ENCODE assay signal across 8 cellular contexts in the genomic region with DNA sequence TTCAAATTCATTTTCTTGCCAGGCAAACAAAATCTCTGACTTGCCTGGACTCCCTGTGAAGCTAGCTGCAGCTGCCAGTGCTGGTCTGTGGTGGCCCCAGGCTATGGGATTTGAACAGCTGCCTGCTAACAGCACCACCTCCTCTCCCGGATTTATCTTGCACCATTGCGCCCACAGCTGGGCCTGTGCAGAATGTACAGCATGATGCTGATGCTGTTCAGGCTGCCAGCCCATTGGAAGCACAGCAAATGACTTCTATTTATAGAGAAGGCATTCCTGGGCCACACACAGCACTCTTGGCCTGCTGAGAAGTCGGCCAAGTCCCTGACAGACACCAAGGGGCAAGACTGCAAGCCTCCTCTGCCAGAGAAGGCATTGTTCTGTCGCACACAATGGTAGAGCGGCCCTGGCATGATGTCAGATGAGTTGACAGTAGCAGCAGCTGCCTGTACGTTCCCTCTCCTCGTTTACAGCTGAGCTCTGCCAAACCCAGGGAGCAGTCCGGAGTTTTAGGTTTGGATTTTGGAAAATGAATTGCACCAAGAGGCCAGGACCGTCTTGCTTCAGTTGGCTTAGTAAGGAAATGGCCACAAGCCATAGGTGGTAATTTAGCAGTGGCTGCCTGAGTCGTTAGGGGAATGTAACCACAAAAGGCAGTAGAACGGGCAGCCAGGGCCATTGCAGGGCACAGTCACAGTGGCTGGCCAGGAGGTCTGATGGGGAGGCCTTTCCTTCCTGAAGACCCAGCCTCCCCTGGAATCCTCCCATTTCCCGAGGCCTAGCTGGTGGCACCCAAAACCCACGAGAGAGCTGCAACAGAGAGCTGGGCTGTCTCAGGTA. TPM values are rescaled to one million over a fixed set of nuclear protein-coding genes. Genes with fewer than 3 reads are reported as not detected.
DNase-seq lines count a peak whose midpoint lies in the region; ATAC-seq and TF ChIP-seq lines count a peak whose summit lies in the region.

No MANE protein-coding gene starts in this region.

- peak; percentile 86 for ATAC-seq in body of pancreas
- ATAC-seq in HG02938 (IDR thresholded peaks at IDR 0.05; ENCODE audit: unreplicated experiment): no peak

- no peak overlapping the region for H3K27ac Mint-ChIP-seq in immature natural killer cell

- DNase-seq in DMS79 treated with DMSO at 0.1 percent for 48 hours (lab: John Stamatoyannopoulos, UW) (peak; percentile 93), NCI-H2227 (lab: John Stamatoyannopoulos, UW; ENCODE audit: unreplicated experiment) (peak; percentile 57), body of pancreas (peak; percentile 74 to 88 (median 88)), inferior parietal cortex (ENCODE audit: extremely low spot score) (peak; percentile 87), tibial artery (peak; percentile 81 to 94), immature natural killer cell (no peak), activated gamma-delta T cell treated with Interleukin-2 at 50 U/mL for 16 hours (no peak)

- 62 to 65% methylated on average over 10 to 13 of the region's 13 CpGs for WGBS in body of pancreas, 2 donors

- H3K4me1 Mint-ChIP-seq in immature natural killer cell: peaks cover 34 to 38% of the 10 kb centered on the region in 2 donors

- TF ChIP-seq POLR2A in body of pancreas (IDR thresholded peaks at IDR 0.05): no peak

- H3K9me3 ChIP-seq in body of pancreas: no peaks in the 10 kb centered on the region
- H3K9me3 ChIP-seq in tibial artery: no peaks in the 10 kb centered on the region

- peak overlapping the region; percentile 26 to 35 (median 30) for H3K27ac ChIP-seq in body of pancreas
- peak overlapping the region; percentile 75 to 86 for H3K27ac ChIP-seq in tibial artery

- no peak overlapping the region for H3K4me3 Mint-ChIP-seq in immature natural killer cell

- H3K36me3 ChIP-seq in body of pancreas (replicated peaks in 1 of 2; ENCODE audit: insufficient read depth in 1 of 2, low read depth in 2 of 2): no peaks in the 10 kb centered on the region
- no peaks in the 10 kb centered on the region for H3K36me3 ChIP-seq in tibial artery

- H3K9me3 Mint-ChIP-seq in immature natural killer cell: no peaks in the 10 kb centered on the region

- H3K27me3 Mint-ChIP-seq in immature natural killer cell (ENCODE audit: low read depth in 3 of 3): peaks cover 0 to 6% (median 0%) of the 10 kb centered on the region in 3 donors

- H3K36me3 Mint-ChIP-seq in immature natural killer cell: peaks cover 0 to 5% (median 0%) of the 10 kb centered on the region in 3 donors

- TF ChIP-seq CTCF in body of pancreas (IDR thresholded peaks at IDR 0.05) (peak in 4 of 7 experiments; percentile 19 to 35 (median 22)), tibial artery (IDR thresholded peaks at IDR 0.05) (peak in 1 of 2 experiments; percentile 9)

- H3K27me3 ChIP-seq in body of pancreas: no peaks in the 10 kb centered on the region
- H3K27me3 ChIP-seq in tibial artery: no peaks in the 10 kb centered on the region

- intact Hi-C loops in body of pancreas (cut with DNase I): no loop called here
- intact Hi-C loops in tibial artery (cut with DNase I; ENCODE audit: low total_unique reads): no loop called here

- H3K4me3 ChIP-seq in body of pancreas: no peak overlapping the region
- H3K4me3 ChIP-seq in tibial artery: no peak overlapping the region

- H3K4me1 ChIP-seq in body of pancreas (peaks cover 36% of the 10 kb centered on the region), tibial artery (peaks cover 0 to 98% (median 82%) of the 10 kb centered on the region in 4 donors)

RNA-seq across cellular contexts. Expression of gene MTURN, which starts 38.5 kb away (rescaled TPM):
- total RNA-seq in body of pancreas: 10 to 100 TPM; 19.8 to 34.5 TPM
- polyA plus RNA-seq in immature natural killer cell: 10 to 100 TPM in 1 of 3 donors, 1 to 10 TPM in 2; 7.1 to 11.0 (median 7.2) TPM

Comparison
In these comparisons a context has a peak if more than half of its experiments do, and no peak if none do; other contexts are left out.
1. DNase-seq: peak in DMS79 treated with DMSO at 0.1 percent for 48 hours (single experiment), NCI-H2227 (single experiment), body of pancreas (4 of 4), inferior parietal cortex (single experiment) and tibial artery (2 of 2); none in immature natural killer cell (0 of 3) and activated gamma-delta T cell treated with Interleukin-2 at 50 U/mL for 16 hours (single experiment).